Comparison of ENCODE assay signal across 21 cellular contexts in the genomic region with DNA sequence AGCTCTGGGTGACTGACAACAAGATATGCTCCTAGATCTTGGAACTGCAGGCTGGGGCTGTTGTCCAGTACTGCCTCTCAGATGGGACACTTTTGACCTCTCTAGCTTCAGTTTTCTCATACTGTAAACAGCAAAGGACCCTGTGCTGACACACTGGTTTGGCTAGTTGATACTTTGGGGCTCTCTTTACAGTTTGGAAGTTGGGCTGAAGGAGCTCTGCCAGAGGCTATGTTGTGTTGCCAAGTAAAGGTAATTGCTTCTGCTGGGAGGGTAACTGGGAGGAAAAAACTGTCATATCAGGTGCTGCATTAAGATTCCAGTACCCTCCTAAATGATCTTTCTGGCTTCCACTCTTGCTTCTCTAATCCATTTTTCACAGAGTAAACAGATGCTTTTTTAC. TPM values are rescaled to one million over a fixed set of nuclear protein-coding genes. Genes with fewer than 3 reads are reported as not detected.
DNase-seq lines count a peak whose midpoint lies in the region; ATAC-seq, FAIRE-seq and TF ChIP-seq lines count a peak whose summit lies in the region.
"Had no signal": no experiment of that assay in that cellular context is flagged by ENCODE, and none has a peak within 500 bp of the region (broad histone marks: within the 10 kb centered on the region; RNA-seq: fewer than 3 reads in every experiment).

No MANE protein-coding gene starts in this region.

- H3K79me2 ChIP-seq in K562 (ENCODE audit: control insufficient read depth, insufficient read depth, low read length) (no peaks in the 10 kb centered on the region), smooth muscle cell (ENCODE audit: low read depth) (no peaks in the 10 kb centered on the region)

- intact Hi-C loops in Caco-2 (cut with micrococcal nuclease; ENCODE audit: unreplicated experiment) (no loop called here), K562 (cut with micrococcal nuclease) (no loop called here)

- peak overlapping the region; percentile 64 for H3K27ac ChIP-seq in C4-2B
- no peak overlapping the region for H3K27ac ChIP-seq in K562 (ENCODE audit: extremely low read depth, low read depth, low read length)
- no peak overlapping the region for H3K27ac ChIP-seq in smooth muscle cell (ENCODE audit: low read depth)
- H3K27ac ChIP-seq: BLaER1, GM23248 had no signal

- H3K4me3 ChIP-seq in Caco-2 (ENCODE audit: low read depth, low read length) (no peak overlapping the region), K562 (no peak overlapping the region), smooth muscle cell (no peak overlapping the region)
- H3K4me3 ChIP-seq: BLaER1, GM12878, GM23248 had no signal

- no TSS peak for BruUV-seq in Caco-2 (replicated peaks; lab: Mats Ljungman, UMichigan)
- BruUV-seq in K562 (replicated peaks; lab: Mats Ljungman, UMichigan): no TSS peak

- H3K27me3 ChIP-seq in Caco-2 (replicated peaks; ENCODE audit: control insufficient read depth, insufficient read depth, low read length) (no peaks in the 10 kb centered on the region), K562 (ENCODE audit: control insufficient read depth in 2 of 2, insufficient read depth in 2 of 2, low read length in 2 of 2) (peaks cover 9 to 17% of the 10 kb centered on the region in 2 experiments; a peak in 4 of 5 replicates), smooth muscle cell (ENCODE audit: low read depth) (no peaks in the 10 kb centered on the region)
- H3K27me3 ChIP-seq: BLaER1 had no signal

- no peaks in the 10 kb centered on the region for H3K9me1 ChIP-seq in K562 (ENCODE audit: control insufficient read depth, insufficient read depth, low read length)

- H3K9me3 ChIP-seq in Caco-2: no peaks in the 10 kb centered on the region
- H3K9me3 ChIP-seq in K562 (replicated peaks; ENCODE audit: control insufficient read depth, insufficient read depth, low read depth, low read length): no peaks in the 10 kb centered on the region
- no peaks in the 10 kb centered on the region for H3K9me3 ChIP-seq in smooth muscle cell (replicated peaks; ENCODE audit: low read depth)
- H3K9me3 ChIP-seq: BLaER1 had no signal

- H2AFZ ChIP-seq in K562 (ENCODE audit: low read depth, low read length) (no peak overlapping the region), smooth muscle cell (ENCODE audit: low read depth) (no peak overlapping the region)
- H2AFZ ChIP-seq: GM23248 had no signal

- in situ Hi-C loops in K562 (cut with MboI): loop anchor here (10.0 kb wide), 1 partner anchor 294 kb away; no protein-coding TSS in a partner anchor

- CTCF ChIA-PET in Caco-2 (lab: Charles Lee): no interaction called here
- CTCF ChIA-PET in K562 (lab: Yijun Ruan, JAX; ENCODE audit: low intra/inter-chr PET ratio): no interaction called here

- TF ChIP-seq RAD21 in K562 (CRISPR knock-in tag; conservative IDR thresholded peaks at IDR 0.05 in 1 of 2, IDR thresholded peaks at IDR 0.05 in 1 of 2): no peak

- peaks cover 7% of the 10 kb centered on the region for H3K9me3 Mint-ChIP-seq in Caco-2 (ENCODE audit: unreplicated experiment)
- H3K9me3 Mint-ChIP-seq: CD4-positive, alpha-beta T cell; CD8-positive, alpha-beta memory T cell had no signal

- H3K4me1 ChIP-seq in Caco-2 (peaks cover 18% of the 10 kb centered on the region), K562 (replicated peaks in 1 of 2; ENCODE audit: control insufficient read depth in 2 of 2, insufficient read depth in 2 of 2, low read length in 2 of 2) (no peaks in the 10 kb centered on the region), smooth muscle cell (ENCODE audit: low read depth) (no peaks in the 10 kb centered on the region)
- H3K4me1 ChIP-seq: BLaER1 had no signal

- no peak overlapping the region for H3K4me3 Mint-ChIP-seq in Caco-2 (ENCODE audit: unreplicated experiment)
- H3K4me3 Mint-ChIP-seq: B cell; CD14-positive monocyte; CD4-positive, alpha-beta T cell; CD8-positive, alpha-beta memory T cell had no signal

- H3F3A ChIP-seq in smooth muscle cell (ENCODE audit: low read depth): no peaks in the 10 kb centered on the region

- peak overlapping the region; percentile 10 for H3K27ac Mint-ChIP-seq in Caco-2 (ENCODE audit: unreplicated experiment)
- H3K27ac Mint-ChIP-seq: B cell; CD4-positive, alpha-beta T cell had no signal

- no peak overlapping the region for H3K9ac ChIP-seq in K562 (ENCODE audit: insufficient read depth in 1 of 2, low read depth in 2 of 2, low read length in 2 of 2)
- no peak overlapping the region for H3K9ac ChIP-seq in smooth muscle cell (ENCODE audit: low read depth)
- H3K9ac ChIP-seq: BLaER1, GM23248 had no signal

- no peaks in the 10 kb centered on the region for H3K36me3 Mint-ChIP-seq in Caco-2 (ENCODE audit: insufficient read depth, unreplicated experiment)

- peak; percentile 38; the same call in 1 of the 3 replicates for ATAC-seq in K562
- ATAC-seq: GM12878 had no signal

- no peak for TF ChIP-seq POLR2A in K562 (conservative IDR thresholded peaks at IDR 0.05)

- no peaks in the 10 kb centered on the region; the same call in 1 of the 2 replicates for H4K20me1 ChIP-seq in K562 (replicated peaks; ENCODE audit: control insufficient read depth, insufficient read depth, low read length)
- no peaks in the 10 kb centered on the region for H4K20me1 ChIP-seq in smooth muscle cell (ENCODE audit: low read depth)
- H4K20me1 ChIP-seq: BLaER1 had no signal

- H3K4me2 ChIP-seq in K562 (ENCODE audit: insufficient read depth, low read length) (no peak overlapping the region), smooth muscle cell (no peak overlapping the region)
- H3K4me2 ChIP-seq: BLaER1 had no signal

- no peak for TF ChIP-seq EP300 in K562 (IDR thresholded peaks at IDR 0.05; ENCODE audit: low read length)

- H3K27me3 Mint-ChIP-seq in Caco-2 (ENCODE audit: insufficient read depth, unreplicated experiment): no peaks in the 10 kb centered on the region
- H3K27me3 Mint-ChIP-seq: B cell; CD4-positive, alpha-beta T cell had no signal

- no peak for FAIRE-seq in K562 (lab: Jason Lieb, UNC)
- FAIRE-seq: G401.6, GM12878, GM19239, H1 had no signal

- H3K36me3 ChIP-seq in Caco-2 (ENCODE audit: control insufficient read depth, insufficient read depth, low read length): no peaks in the 10 kb centered on the region
- H3K36me3 ChIP-seq in K562 (ENCODE audit: control insufficient read depth, insufficient read depth, low read length): no peaks in the 10 kb centered on the region
- no peaks in the 10 kb centered on the region for H3K36me3 ChIP-seq in smooth muscle cell (ENCODE audit: low read depth)
- H3K36me3 ChIP-seq: BLaER1 had no signal

- POLR2A ChIA-PET in Caco-2 (lab: Charles Lee): no interaction called here
- POLR2A ChIA-PET in K562 (lab: Yijun Ruan, JAX): no interaction called here

- no peak for TF ChIP-seq CTCF in C4-2B (conservative IDR thresholded peaks at IDR 0.05)
- TF ChIP-seq CTCF in Caco-2 (IDR thresholded peaks at IDR 0.05; ENCODE audit: insufficient read depth in 1 of 2, low read depth in 1 of 2, low read length in 1 of 2, severe bottlenecking in 1 of 2, unreplicated experiment in 1 of 2): no peak
- TF ChIP-seq CTCF in K562 (IDR thresholded peaks at IDR 0.05 in 2 of 3, conservative IDR thresholded peaks at IDR 0.05 in 1 of 3; ENCODE audit: insufficient read depth in 2 of 3, low read depth in 1 of 3, low read length in 3 of 3): no peak
- TF ChIP-seq CTCF in smooth muscle cell (IDR thresholded peaks at IDR 0.05; ENCODE audit: borderline replicate concordance, insufficient read depth, poor library complexity, severe bottlenecking): no peak

- DNase-seq in Caco-2 (no peak), K562 (ENCODE audit: extremely low read depth in 1 of 4, low spot score in 3 of 4) (no peak), smooth muscle cell (lab: John Stamatoyannopoulos, UW; ENCODE audit: unreplicated experiment) (no peak), SW 1271 (lab: John Stamatoyannopoulos, UW) (no peak)
- no peak for DNase-seq in activated naive CD4-positive, alpha-beta T cell (lab: John Stamatoyannopoulos, UW)
- DNase-seq: Calu3; CD4-positive, alpha-beta T cell; CD8-positive, alpha-beta memory T cell; DMS53; DMS79 treated with DMSO at 0.1 percent for 48 hours; GM23248; H7; HCEC 1CT had no signal

- peaks cover 24% of the 10 kb centered on the region for H3K4me1 Mint-ChIP-seq in Caco-2 (ENCODE audit: low read depth, unreplicated experiment)
- H3K4me1 Mint-ChIP-seq: B cell; CD8-positive, alpha-beta memory T cell had no signal

TF ChIP-seq in K562, 482 proteins besides CTCF, POLR2A, EP300 and RAD21 (continues in another document):
- TF ChIP-seq C11orf30 (IDR thresholded peaks at IDR 0.05; ENCODE audit: low read depth): no peak
- no peak for TF ChIP-seq MECOM (CRISPR knock-in tag; IDR thresholded peaks at IDR 0.05)
- no peak for TF ChIP-seq SMAD4 (CRISPR knock-in tag; conservative IDR thresholded peaks at IDR 0.05)
- TF ChIP-seq, protein P1, sequence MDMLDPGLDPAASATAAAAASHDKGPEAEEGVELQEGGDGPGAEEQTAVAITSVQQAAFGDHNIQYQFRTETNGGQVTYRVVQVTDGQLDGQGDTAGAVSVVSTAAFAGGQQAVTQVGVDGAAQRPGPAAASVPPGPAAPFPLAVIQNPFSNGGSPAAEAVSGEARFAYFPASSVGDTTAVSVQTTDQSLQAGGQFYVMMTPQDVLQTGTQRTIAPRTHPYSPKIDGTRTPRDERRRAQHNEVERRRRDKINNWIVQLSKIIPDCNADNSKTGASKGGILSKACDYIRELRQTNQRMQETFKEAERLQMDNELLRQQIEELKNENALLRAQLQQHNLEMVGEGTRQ (CRISPR knock-in tag; IDR thresholded peaks at IDR 0.05): no peak
- no peak for TF ChIP-seq KLF10 (CRISPR knock-in tag; IDR thresholded peaks at IDR 0.05)

RNA-seq across cellular contexts. Expression of a gene that starts 54.0 kb away (rescaled TPM):
- total RNA-seq in Caco-2 (2022): 11.0 TPM in 2 replicates
- total RNA-seq in K562 (2011; cell fraction: chromatin; rRNA removed; ENCODE audit: low replicate concordance): 15.2 and 35.8 TPM in 2 replicates
- total RNA-seq in K562 (2011; cell fraction: nucleolus; rRNA removed): 27.8 and 28.4 TPM in 2 replicates
- total RNA-seq in K562 (2011; cell fraction: nucleoplasm; rRNA removed): 14.1 and 16.9 TPM in 2 replicates
- total RNA-seq in K562 (2014; rRNA removed): 15.7 and 16.7 TPM in 2 replicates
- 2.9 and 3.4 TPM in 2 replicates for total RNA-seq in K562 (2014; rRNA removed; fragmentation: Illumina TruSeq; extraction: Trizol)
- total RNA-seq in K562 (2015; rRNA removed; fragmentation: Illumina TruSeq; extraction: Trizol): 4.7 and 4.8 TPM in 2 replicates
- total RNA-seq in K562 (2021): 17.6 and 23.7 TPM in 2 replicates
- polyA plus RNA-seq in K562 (2011; rRNA removed): 4.0 and 5.7 TPM in 2 replicates
- 11.2 and 13.3 TPM in 2 replicates for polyA plus RNA-seq in K562 (2011; cell fraction: cytosol; rRNA removed)
- 44.7 and 63.1 TPM in 2 replicates for polyA plus RNA-seq in K562 (2011; cell fraction: nucleus; rRNA removed)
- 7.7 and 17.9 TPM in 2 replicates for polyA plus RNA-seq in K562 (2012)
- polyA plus RNA-seq in K562 (2014; fragmentation: Illumina TruSeq; extraction: Trizol): 4.0 and 9.0 TPM in 2 replicates
- under 1 TPM; 0.15 to 0.35 TPM for polyA plus RNA-seq in K562 (2014; fragmentation: Nextera tagmentation; extraction: Ambion mirVana)
- 16.7 and 17.0 TPM in 2 replicates for polyA plus RNA-seq in K562 (2014; rRNA removed)
- 3.1 and 3.9 TPM in 2 replicates for polyA minus RNA-seq in K562 (2011; rRNA and poly(A)+ RNA removed)
- 4.4 and 9.8 TPM in 2 replicates for polyA minus RNA-seq in K562 (2011; cell fraction: cytosol; rRNA and poly(A)+ RNA removed)
- polyA minus RNA-seq in K562 (2011; cell fraction: nucleus; rRNA and poly(A)+ RNA removed): 16.2 and 19.0 TPM in 2 replicates
- 0.22 and 0.45 TPM in 2 replicates for total RNA-seq in smooth muscle cell
- polyA plus RNA-seq in smooth muscle cell: 0.35 TPM in 1 of 2 replicates, not detected in the other
- total RNA-seq: CD4-positive, alpha-beta T cell; H7 had no signal
- polyA plus RNA-seq: CD8-positive, alpha-beta memory T cell had no signal
